18 cellular contexts compared by ENCODE assay signal in the genomic region with DNA sequence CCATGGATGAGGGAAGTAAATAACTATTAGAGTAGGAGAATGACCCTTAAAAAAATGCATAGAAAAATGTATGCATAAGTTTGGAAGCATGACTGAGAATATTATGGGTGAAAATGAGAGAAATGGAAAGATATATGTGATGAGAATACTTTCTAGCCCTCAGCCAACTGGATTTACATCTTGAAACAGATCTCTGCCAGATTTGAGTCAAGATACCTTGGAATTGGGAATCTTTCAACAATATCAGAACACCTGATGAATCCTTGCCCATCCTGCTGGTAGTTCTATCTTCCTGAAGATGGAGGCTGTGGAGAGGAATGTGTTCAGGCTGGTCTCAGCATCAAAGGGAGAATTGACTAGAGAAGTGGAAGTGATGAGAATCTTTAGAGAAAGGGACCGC. TPM values are rescaled to one million over a fixed set of nuclear protein-coding genes. Genes with fewer than 3 reads are reported as not detected.
DNase-seq lines count a peak whose midpoint lies in the region; ATAC-seq and TF ChIP-seq lines count a peak whose summit lies in the region.
"Had no signal": no experiment of that assay in that cellular context is flagged by ENCODE, and none has a peak within 500 bp of the region (broad histone marks: within the 10 kb centered on the region; RNA-seq: fewer than 3 reads in every experiment).

No MANE protein-coding gene starts in this region.

- H3K9me3 Mint-ChIP-seq in stimulated activated naive CD8-positive, alpha-beta T cell treated with anti-CD3 and anti-CD28 coated beads, Interleukin-15, Interleukin-2, amounts not matched to agents 100 ng/mL and 50 ng/mL, for 24 hours = no peaks in the 10 kb centered on the region
- H3K9me3 Mint-ChIP-seq in activated B cell treated with CpG ODN at 0.5 μM for 24 hours (peaks cover 4% of the 10 kb centered on the region), type B pancreatic cell (no peaks in the 10 kb centered on the region)
- peaks cover 0 to 11% (median 4%) of the 10 kb centered on the region in 11 donors for H3K9me3 Mint-ChIP-seq in naive thymus-derived CD4-positive, alpha-beta T cell

- H3K4me1 Mint-ChIP-seq in stimulated activated naive CD8-positive, alpha-beta T cell treated with anti-CD3 and anti-CD28 coated beads, Interleukin-15, Interleukin-2, amounts not matched to agents 100 ng/mL and 50 ng/mL, for 24 hours (ENCODE audit: low read depth) = peaks cover 86% of the 10 kb centered on the region
- peaks cover 88% of the 10 kb centered on the region for H3K4me1 Mint-ChIP-seq in activated B cell treated with CpG ODN at 0.5 μM for 24 hours
- H3K4me1 Mint-ChIP-seq in naive thymus-derived CD4-positive, alpha-beta T cell = peaks cover 65 to 94% (median 83%) of the 10 kb centered on the region in 7 donors
- H3K4me1 Mint-ChIP-seq in type B pancreatic cell (ENCODE audit: unreplicated experiment) = peaks cover 43% of the 10 kb centered on the region

- intact Hi-C loops in activated B cell treated with CpG ODN at 0.5 μM for 24 hours (cut with micrococcal nuclease) = no loop called here
- intact Hi-C loops in naive thymus-derived CD4-positive, alpha-beta T cell (cut with micrococcal nuclease) = no loop called here

- H3K4me3 ChIP-seq in naive thymus-derived CD4-positive, alpha-beta T cell (ENCODE audit: low read length) = no peak overlapping the region
- no peak overlapping the region for H3K4me3 ChIP-seq in foreskin fibroblast (ENCODE audit: low read depth in 1 of 2, low read length in 2 of 2)
- H3K4me3 ChIP-seq: A549, K562, SJCRH30 had no signal

- CTCF ChIA-PET in activated B cell treated with CpG ODN at 0.5 μM for 24 hours (lab: Charles Lee) = interaction anchor here (0.6 kb wide), 1 partner anchor 21 kb away, joined by 3 read pairs; no protein-coding TSS in a partner anchor
- CTCF ChIA-PET in naive thymus-derived CD4-positive, alpha-beta T cell (lab: Charles Lee) = no interaction called here

- POLR2A ChIA-PET in activated B cell treated with CpG ODN at 0.5 μM for 24 hours (lab: Charles Lee) = no interaction called here
- POLR2A ChIA-PET in naive thymus-derived CD4-positive, alpha-beta T cell (lab: Charles Lee) = no interaction called here

- ATAC-seq in stimulated activated naive CD8-positive, alpha-beta T cell treated with anti-CD3 and anti-CD28 coated beads, Interleukin-15, Interleukin-2, amounts not matched to agents 100 U/mL and 50 U/mL, for 24 hours = no peak
- ATAC-seq in activated B cell treated with CpG ODN at 0.5 μM for 24 hours (ENCODE audit: low read depth) = no peak
- no peak for ATAC-seq in naive thymus-derived CD4-positive, alpha-beta T cell
- ATAC-seq in GM19452 (IDR thresholded peaks at IDR 0.05; ENCODE audit: unreplicated experiment) = no peak
- ATAC-seq: A549, K562 had no signal

- H3K4me1 ChIP-seq in naive thymus-derived CD4-positive, alpha-beta T cell (ENCODE audit: control insufficient read depth in 2 of 2, insufficient read depth in 2 of 2, low read length in 2 of 2) = peaks cover 30 to 53% of the 10 kb centered on the region in 2 donors

- H3K4me3 Mint-ChIP-seq in stimulated activated naive CD8-positive, alpha-beta T cell treated with anti-CD3 and anti-CD28 coated beads, Interleukin-15, Interleukin-2, amounts not matched to agents 100 ng/mL and 50 ng/mL, for 24 hours = no peak overlapping the region
- H3K4me3 Mint-ChIP-seq in activated B cell treated with CpG ODN at 0.5 μM for 24 hours (peak overlapping the region; percentile 16), type B pancreatic cell (peak overlapping the region; percentile 5)
- peak overlapping the region in 6 of 10 donors; percentile 8 to 92 (median 57) for H3K4me3 Mint-ChIP-seq in naive thymus-derived CD4-positive, alpha-beta T cell
- H3K4me3 Mint-ChIP-seq: CD14-positive monocyte had no signal

- no peaks in the 10 kb centered on the region for H3K27me3 ChIP-seq in naive thymus-derived CD4-positive, alpha-beta T cell (ENCODE audit: control insufficient read depth in 2 of 2, insufficient read depth in 2 of 2, low read length in 2 of 2)
- H3K27me3 ChIP-seq: SJCRH30 had no signal

- H3K36me3 Mint-ChIP-seq in stimulated activated naive CD8-positive, alpha-beta T cell treated with anti-CD3 and anti-CD28 coated beads, Interleukin-15, Interleukin-2, amounts not matched to agents 100 ng/mL and 50 ng/mL, for 24 hours (ENCODE audit: low read depth) = peaks cover 78% of the 10 kb centered on the region
- H3K36me3 Mint-ChIP-seq in activated B cell treated with CpG ODN at 0.5 μM for 24 hours (ENCODE audit: low read depth) (peaks cover 82% of the 10 kb centered on the region), type B pancreatic cell (peaks cover 44% of the 10 kb centered on the region)
- peaks cover 3 to 56% (median 24%) of the 10 kb centered on the region in 5 donors for H3K36me3 Mint-ChIP-seq in naive thymus-derived CD4-positive, alpha-beta T cell

- H3K27ac ChIP-seq in naive thymus-derived CD4-positive, alpha-beta T cell (ENCODE audit: low read depth, low read length) = no peak overlapping the region
- H3K27ac ChIP-seq: A549, SJCRH30 had no signal

- H3K9me3 ChIP-seq in naive thymus-derived CD4-positive, alpha-beta T cell (ENCODE audit: control insufficient read depth in 2 of 3, low read length in 3 of 3) = peaks cover 0 to 5% (median 0%) of the 10 kb centered on the region in 3 experiments
- H3K9me3 ChIP-seq: A549, SJCRH30 had no signal

- TF ChIP-seq CTCF in activated B cell treated with CpG ODN at 0.5 μM for 24 hours (IDR thresholded peaks at IDR 0.05) = no peak
- TF ChIP-seq CTCF in type B pancreatic cell (conservative IDR thresholded peaks at IDR 0.05) = no peak
- TF ChIP-seq CTCF in foreskin fibroblast (IDR thresholded peaks at IDR 0.05; ENCODE audit: low read depth, low read length) = no peak

- peak overlapping the region; percentile 54 for H3K27ac Mint-ChIP-seq in stimulated activated naive CD8-positive, alpha-beta T cell treated with anti-CD3 and anti-CD28 coated beads, Interleukin-15, Interleukin-2, amounts not matched to agents 100 ng/mL and 50 ng/mL, for 24 hours
- H3K27ac Mint-ChIP-seq in activated B cell treated with CpG ODN at 0.5 μM for 24 hours (peak overlapping the region; percentile 59), type B pancreatic cell (peak overlapping the region; percentile 10)
- peak overlapping the region in 7 of 9 donors; percentile 3 to 84 (median 48) for H3K27ac Mint-ChIP-seq in naive thymus-derived CD4-positive, alpha-beta T cell

- no peaks in the 10 kb centered on the region for H3K27me3 Mint-ChIP-seq in stimulated activated naive CD8-positive, alpha-beta T cell treated with anti-CD3 and anti-CD28 coated beads, Interleukin-15, Interleukin-2, amounts not matched to agents 100 ng/mL and 50 ng/mL, for 24 hours
- H3K27me3 Mint-ChIP-seq in activated B cell treated with CpG ODN at 0.5 μM for 24 hours (no peaks in the 10 kb centered on the region), type B pancreatic cell (no peaks in the 10 kb centered on the region)
- H3K27me3 Mint-ChIP-seq in naive thymus-derived CD4-positive, alpha-beta T cell = no peaks in the 10 kb centered on the region

- peaks cover 0 to 9% (median 0%) of the 10 kb centered on the region in 3 experiments for H3K36me3 ChIP-seq in naive thymus-derived CD4-positive, alpha-beta T cell (ENCODE audit: control insufficient read depth in 2 of 3, insufficient read depth in 3 of 3, low read length in 3 of 3)

- no peak for DNase-seq in stimulated activated naive CD8-positive, alpha-beta T cell treated with anti-CD3 and anti-CD28 coated beads, Interleukin-15, Interleukin-2, amounts not matched to agents 100 U/mL and 50 U/mL, for 24 hours
- DNase-seq in activated B cell treated with CpG ODN at 0.5 μM for 24 hours = no peak
- no peak for DNase-seq in naive thymus-derived CD4-positive, alpha-beta T cell
- no peak for DNase-seq in type B pancreatic cell (ENCODE audit: extremely low spot score, unreplicated experiment)
- DNase-seq in retina = no peak
- DNase-seq in foreskin fibroblast = no peak
- DNase-seq: DMS79 treated with DMSO at 0.1 percent for 48 hours, GOT3, NCI-H1417 treated with DMSO at 0.1 percent for 48 hours, NCI-H2029 treated with DMSO at 0.1 percent for 48 hours, NCI-H2171 treated with DMSO at 0.1 percent for 48 hours, NCI-H748 treated with DMSO at 0.1 percent for 48 hours, SJCRH30 had no signal

RNA-seq across cellular contexts. Expression of a gene that starts 5.8 kb away (rescaled TPM):
- total RNA-seq in activated B cell treated with CpG ODN at 0.5 μM for 24 hours (52.6 and 60.1 TPM in 2 replicates), type B pancreatic cell (ENCODE audit: low replicate concordance) (34.6 and 71.5 TPM in 2 replicates)
- total RNA-seq in naive thymus-derived CD4-positive, alpha-beta T cell = 10 to 100 TPM; 19.1 to 38.6 (median 28.6) TPM
- polyA plus RNA-seq in naive thymus-derived CD4-positive, alpha-beta T cell = 1 to 10 TPM in 1 of 2 donors, under 1 TPM in 1; 0.77 to 1.1 TPM
